In genomic region chr15:41970456-41970855, GRCh38 we compare ENCODE assay signal across 1 cellular context.
A peak's percentile ranks its signal among the peaks of the same experiment; 100 is the strongest.
TF ChIP-seq lines count a peak whose summit lies in the region.

No MANE protein-coding gene starts in this region.

TF ChIP-seq in GM12878, 131 proteins besides CTCF, POLR2A, EP300 and RAD21 (continued from another document):
- TF ChIP-seq MLLT1 (IDR thresholded peaks at IDR 0.05) (no peak), POLR2AphosphoS5 (IDR thresholded peaks at IDR 0.05; ENCODE audit: low read length) (peak; percentile 14; the same call in 1 of the 2 replicates), HSF1 (IDR thresholded peaks at IDR 0.05; ENCODE audit: low read depth, low read length) (no peak), PAX8 (IDR thresholded peaks at IDR 0.05) (no peak), USF1 (IDR thresholded peaks at IDR 0.05; ENCODE audit: borderline replicate concordance, extremely low read length, insufficient read depth, low read depth, low read length) (no peak), MTA2 (IDR thresholded peaks at IDR 0.05; ENCODE audit: low read depth) (no peak), SMARCA5 (IDR thresholded peaks at IDR 0.05) (0 out of 2 replicates have a peak, but pooled peaks have one; percentile 14), FOXM1 (IDR thresholded peaks at IDR 0.05; ENCODE audit: low read depth, low read length) (no peak), ZNF592 (IDR thresholded peaks at IDR 0.05) (no peak), HCFC1 (IDR thresholded peaks at IDR 0.05; ENCODE audit: low read length) (no peak)
